Comparison of ENCODE assay signal across 1 cellular context in genomic region chr5:142013734-142014495, GRCh38.
A peak's percentile ranks its signal among the peaks of the same experiment; 100 is the strongest.
TF ChIP-seq lines count a peak whose summit lies in the region.

No MANE protein-coding gene starts in this region.

TF ChIP-seq in HepG2, 621 proteins besides CTCF, POLR2A, EP300 and RAD21:
- TF ChIP-seq CSRNP2 (CRISPR knock-in tag; conservative IDR thresholded peaks at IDR 0.05; ENCODE audit: low read depth): no peak
- no peak for TF ChIP-seq ZNF704 (CRISPR knock-in tag; IDR thresholded peaks at IDR 0.05; ENCODE audit: borderline replicate concordance)
- no peak for TF ChIP-seq GABPB1 (CRISPR knock-in tag; IDR thresholded peaks at IDR 0.05)
- 0 out of 2 replicates have a peak, but pooled peaks have one; percentile 24 for TF ChIP-seq POGK (CRISPR knock-in tag; conservative IDR thresholded peaks at IDR 0.05)
- no peak for TF ChIP-seq ZBTB1 (CRISPR knock-in tag; IDR thresholded peaks at IDR 0.05; ENCODE audit: borderline replicate concordance)
- TF ChIP-seq ZNF572 (CRISPR knock-in tag; IDR thresholded peaks at IDR 0.05): no peak
- TF ChIP-seq ATF7 (IDR thresholded peaks at IDR 0.05): 0 out of 2 replicates have a peak, but pooled peaks have one; percentile 50
- TF ChIP-seq ATF7 (CRISPR knock-in tag; IDR thresholded peaks at IDR 0.05): no peak
- no peak for TF ChIP-seq SRSF4 (IDR thresholded peaks at IDR 0.05; ENCODE audit: low read depth, low read length, poor library complexity, severe bottlenecking)
- TF ChIP-seq TFE3 (CRISPR knock-in tag; IDR thresholded peaks at IDR 0.05): peak; percentile 45; the same call in 1 of the 2 replicates
- TF ChIP-seq ZFX (CRISPR knock-in tag; IDR thresholded peaks at IDR 0.05; ENCODE audit: low read depth): peak; percentile 54; the same call in 1 of the 2 replicates
- TF ChIP-seq MBNL3 (CRISPR knock-in tag; conservative IDR thresholded peaks at IDR 0.05): no peak
- 0 out of 2 replicates have a peak, but pooled peaks have one; percentile 10 for TF ChIP-seq IKZF5 (CRISPR knock-in tag; IDR thresholded peaks at IDR 0.05)
- TF ChIP-seq ZBTB21 (CRISPR knock-in tag; IDR thresholded peaks at IDR 0.05): peak; percentile 72; the same call in 1 of the 2 replicates
- TF ChIP-seq SALL1 (CRISPR knock-in tag; IDR thresholded peaks at IDR 0.05): 0 out of 2 replicates have a peak, but pooled peaks have one; percentile 15
- peak; percentile 7; the same call in 1 of the 2 replicates for TF ChIP-seq ZBTB33 (CRISPR knock-in tag; IDR thresholded peaks at IDR 0.05)
- TF ChIP-seq CHCHD3 (CRISPR knock-in tag; IDR thresholded peaks at IDR 0.05): no peak
- peak; percentile 54; the same call in 1 of the 2 replicates for TF ChIP-seq HNF4A (CRISPR knock-in tag; IDR thresholded peaks at IDR 0.05)
- TF ChIP-seq XRCC5 (optimal IDR thresholded peaks at IDR 0.05; ENCODE audit: low read length): no peak
- TF ChIP-seq CAMTA2 (CRISPR knock-in tag; IDR thresholded peaks at IDR 0.05; ENCODE audit: borderline replicate concordance): no peak
- TF ChIP-seq ZNF687 (CRISPR knock-in tag; IDR thresholded peaks at IDR 0.05): peak; percentile 56
- TF ChIP-seq MTERF4 (CRISPR knock-in tag; IDR thresholded peaks at IDR 0.05): no peak
- TF ChIP-seq TFAP4 (IDR thresholded peaks at IDR 0.05; ENCODE audit: borderline replicate concordance, low read depth): peak; percentile 15; the same call in 1 of the 2 replicates
- TF ChIP-seq ZFY (CRISPR knock-in tag; IDR thresholded peaks at IDR 0.05): 0 out of 2 replicates have a peak, but pooled peaks have one; percentile 44
- no peak for TF ChIP-seq SAP130 (CRISPR knock-in tag; IDR thresholded peaks at IDR 0.05; ENCODE audit: low read depth)
- TF ChIP-seq KDM3A (CRISPR knock-in tag; IDR thresholded peaks at IDR 0.05; ENCODE audit: low read depth): no peak
- TF ChIP-seq MED8 (CRISPR knock-in tag; IDR thresholded peaks at IDR 0.05; ENCODE audit: insufficient replicate concordance): no peak
- peak; percentile 31; the same call in 1 of the 2 replicates for TF ChIP-seq ZNF768 (CRISPR knock-in tag; IDR thresholded peaks at IDR 0.05)
- TF ChIP-seq HIC2 (CRISPR knock-in tag; IDR thresholded peaks at IDR 0.05; ENCODE audit: low read depth): 0 out of 2 replicates have a peak, but pooled peaks have one; percentile 12
- TF ChIP-seq PAX8 (CRISPR knock-in tag; IDR thresholded peaks at IDR 0.05; ENCODE audit: borderline replicate concordance): no peak
